Comparison of ENCODE assay signal across 8 cellular contexts in genomic region chr17:19236351-19237138, GRCh38. TPM values are rescaled to one million over a fixed set of nuclear protein-coding genes. Genes with fewer than 3 reads are reported as not detected.
A peak's percentile ranks its signal among the peaks of the same experiment; 100 is the strongest.
DNase-seq lines count a peak whose midpoint lies in the region; ATAC-seq, FAIRE-seq and TF ChIP-seq lines count a peak whose summit lies in the region.
"Not testable (repeated sequence)": the region's sequence is repeated elsewhere in the genome, so short reads cannot be mapped to it uniquely, and the experiment has no call there.

No MANE protein-coding gene starts in this region.

- not testable (repeated sequence) for H3K4me1 Mint-ChIP-seq in activated CD4-positive, alpha-beta T cell treated with anti-CD3 and anti-CD28 coated beads for 36 hours
- peaks cover 5 to 15% (median 9%) of the 10 kb centered on the region in 3 donors for H3K4me1 Mint-ChIP-seq in naive B cell

- H3K4me3 Mint-ChIP-seq in activated CD4-positive, alpha-beta T cell treated with anti-CD3 and anti-CD28 coated beads for 36 hours; naive B cell: not testable (repeated sequence)

- peak; percentile 45 for ATAC-seq in GM18511 (IDR thresholded peaks at IDR 0.05; ENCODE audit: unreplicated experiment)
- ATAC-seq in GM21423 (IDR thresholded peaks at IDR 0.05; ENCODE audit: unreplicated experiment), result peak; percentile 16
- peak; percentile 15 for ATAC-seq in HG02763 (IDR thresholded peaks at IDR 0.05; ENCODE audit: unreplicated experiment)
- peak; percentile 39 for ATAC-seq in HG03439 (IDR thresholded peaks at IDR 0.05; ENCODE audit: unreplicated experiment)
- peak; percentile 68 for ATAC-seq in activated CD4-positive, alpha-beta T cell treated with anti-CD3 and anti-CD28 coated beads for 36 hours
- ATAC-seq in naive B cell (ENCODE audit: low read depth in 2 of 2), result peak; percentile 66 to 69

- POLR2A ChIA-PET in activated CD4-positive, alpha-beta T cell treated with anti-CD3 and anti-CD28 coated beads for 36 hours (lab: Charles Lee), result not testable (repeated sequence)

- not testable (repeated sequence) for TF ChIP-seq POLR2A in esophagus muscularis mucosa (IDR thresholded peaks at IDR 0.05; ENCODE audit: low read depth)

- peak; percentile 74 for FAIRE-seq in urothelium cell line (lab: Jason Lieb, UNC)

- TF ChIP-seq EP300 in esophagus muscularis mucosa (IDR thresholded peaks at IDR 0.05), result not testable (repeated sequence)

- no CpG with 5 or more reads among the region's 32 CpGs for WGBS in esophagus muscularis mucosa

- not testable (repeated sequence) for H3K36me3 ChIP-seq in esophagus muscularis mucosa

- not testable (repeated sequence) for H3K27ac Mint-ChIP-seq in activated CD4-positive, alpha-beta T cell treated with anti-CD3 and anti-CD28 coated beads for 36 hours; naive B cell

- H3K9me3 ChIP-seq in esophagus muscularis mucosa, result not testable (repeated sequence)

- H3K4me1 ChIP-seq in esophagus muscularis mucosa, result peaks cover 23 to 33% (median 29%) of the 10 kb centered on the region in 4 donors

- TF ChIP-seq CTCF in esophagus muscularis mucosa (IDR thresholded peaks at IDR 0.05), result not testable (repeated sequence)

- H3K36me3 Mint-ChIP-seq in activated CD4-positive, alpha-beta T cell treated with anti-CD3 and anti-CD28 coated beads for 36 hours (ENCODE audit: low read depth); naive B cell: not testable (repeated sequence)

- H3K27ac ChIP-seq in esophagus muscularis mucosa (replicated peaks in 1 of 4), result peak overlapping the region; percentile 86 to 93 (median 90)

- H3K27me3 ChIP-seq in esophagus muscularis mucosa, result not testable (repeated sequence)

- H3K9me3 Mint-ChIP-seq in activated CD4-positive, alpha-beta T cell treated with anti-CD3 and anti-CD28 coated beads for 36 hours (ENCODE audit: low read depth); naive B cell: not testable (repeated sequence)

- intact Hi-C loops in activated CD4-positive, alpha-beta T cell treated with anti-CD3 and anti-CD28 coated beads for 36 hours (cut with DNase I, micrococcal nuclease); esophagus muscularis mucosa (cut with DNase I): not testable (repeated sequence)

- H3K4me3 ChIP-seq in esophagus muscularis mucosa, result peak overlapping the region in 3 of 4 donors; percentile 99 to 100 (median 100)

- CTCF ChIA-PET in activated CD4-positive, alpha-beta T cell treated with anti-CD3 and anti-CD28 coated beads for 36 hours (lab: Charles Lee), result not testable (repeated sequence)

- not testable (repeated sequence) for DNase-seq in activated CD4-positive, alpha-beta T cell treated with anti-CD3 and anti-CD28 coated beads for 36 hours; esophagus muscularis mucosa (ENCODE audit: extremely low spot score); naive B cell; urothelium cell line (ENCODE audit: low spot score)

- H3K27me3 Mint-ChIP-seq in activated CD4-positive, alpha-beta T cell treated with anti-CD3 and anti-CD28 coated beads for 36 hours; naive B cell: not testable (repeated sequence)

RNA-seq across cellular contexts. Expression of gene EPN2, which starts 0.6 kb away (rescaled TPM):
- 1 to 10 TPM; 6.8 to 8.2 TPM for total RNA-seq in activated CD4-positive, alpha-beta T cell treated with anti-CD3 and anti-CD28 coated beads for 36 hours
- 10 to 100 TPM; 26.5 to 49.2 (median 38.9) TPM for total RNA-seq in esophagus muscularis mucosa
- 10 to 100 TPM in 5 of 6 donors, 1 to 10 TPM in 1; 9.8 to 35.0 (median 28.9) TPM for polyA plus RNA-seq in naive B cell (ENCODE audit: low read depth in 6 of 6)

Comparison
In these comparisons a context has a peak if more than half of its experiments do, and no peak if none do; other contexts are left out.
1. ATAC-seq: peak in every context shown above with its lines; median percentile 68 in activated CD4-positive, alpha-beta T cell treated with anti-CD3 and anti-CD28 coated beads for 36 hours; 68 in naive B cell; 45 in GM18511; 39 in HG03439; 16 in GM21423; 15 in HG02763.